ENCODE assay signal across 8 cellular contexts in genomic region chr11:16981651-16982194, GRCh38. TPM values are rescaled to one million over a fixed set of nuclear protein-coding genes. Genes with fewer than 3 reads are reported as not detected.
DNase-seq lines count a peak whose midpoint lies in the region; ATAC-seq and TF ChIP-seq lines count a peak whose summit lies in the region.

No MANE protein-coding gene starts in this region.

- peaks cover 2% of the 10 kb centered on the region for H3K27me3 ChIP-seq in osteoblast (ENCODE audit: insufficient read depth, low read length)
- H3K27me3 ChIP-seq in naive thymus-derived CD4-positive, alpha-beta T cell (ENCODE audit: control insufficient read depth in 2 of 2, insufficient read depth in 2 of 2, low read length in 2 of 2) = no peaks in the 10 kb centered on the region

- H3K4me3 ChIP-seq in osteoblast (ENCODE audit: insufficient read depth, low read length) = no peak overlapping the region
- no peak overlapping the region for H3K4me3 ChIP-seq in naive thymus-derived CD4-positive, alpha-beta T cell (ENCODE audit: low read length)

- no peaks in the 10 kb centered on the region for H3K4me1 ChIP-seq in osteoblast (ENCODE audit: insufficient read depth, low read length)
- peaks cover 7 to 10% of the 10 kb centered on the region in 2 donors for H3K4me1 ChIP-seq in naive thymus-derived CD4-positive, alpha-beta T cell (ENCODE audit: control insufficient read depth in 2 of 2, insufficient read depth in 2 of 2, low read length in 2 of 2)

- H3K4me3 Mint-ChIP-seq in naive thymus-derived CD4-positive, alpha-beta T cell = no peak overlapping the region

- peaks cover 0 to 9% (median 0%) of the 10 kb centered on the region in 11 donors for H3K9me3 Mint-ChIP-seq in naive thymus-derived CD4-positive, alpha-beta T cell

- POLR2A ChIA-PET in naive thymus-derived CD4-positive, alpha-beta T cell (lab: Charles Lee) = no interaction called here

- CTCF ChIA-PET in naive thymus-derived CD4-positive, alpha-beta T cell (lab: Charles Lee) = no interaction called here

- H2AFZ ChIP-seq in osteoblast (ENCODE audit: low read length) = peak overlapping the region; percentile 74

- no peak overlapping the region for H3K4me2 ChIP-seq in osteoblast (ENCODE audit: insufficient read depth, low read length)

- intact Hi-C loops in naive thymus-derived CD4-positive, alpha-beta T cell (cut with micrococcal nuclease) = no loop called here

- no peak for ATAC-seq in naive thymus-derived CD4-positive, alpha-beta T cell
- ATAC-seq in GM18498 (IDR thresholded peaks at IDR 0.05; ENCODE audit: unreplicated experiment) (no peak), HG03432 (IDR thresholded peaks at IDR 0.05; ENCODE audit: unreplicated experiment) (no peak), GM21360 (IDR thresholded peaks at IDR 0.05; ENCODE audit: unreplicated experiment) (no peak)

- H3K4me1 Mint-ChIP-seq in naive thymus-derived CD4-positive, alpha-beta T cell = peaks cover 11 to 22% (median 16%) of the 10 kb centered on the region in 7 donors

- H3K79me2 ChIP-seq in osteoblast (ENCODE audit: insufficient read depth, low read length) = no peaks in the 10 kb centered on the region

- peaks cover 0 to 7% (median 0%) of the 10 kb centered on the region in 5 donors for H3K36me3 Mint-ChIP-seq in naive thymus-derived CD4-positive, alpha-beta T cell

- no peak overlapping the region for H3K27ac ChIP-seq in osteoblast (ENCODE audit: low read depth, low read length)
- H3K27ac ChIP-seq in naive thymus-derived CD4-positive, alpha-beta T cell (ENCODE audit: low read depth, low read length) = no peak overlapping the region

- no peak overlapping the region for H3K27ac Mint-ChIP-seq in naive thymus-derived CD4-positive, alpha-beta T cell

- no peaks in the 10 kb centered on the region for H4K20me1 ChIP-seq in osteoblast (ENCODE audit: insufficient read depth, low read length)

- TF ChIP-seq CTCF in osteoblast (IDR thresholded peaks at IDR 0.05; ENCODE audit: extremely low read depth, low read depth, low read length) = no peak

- H3K27me3 Mint-ChIP-seq in naive thymus-derived CD4-positive, alpha-beta T cell = peaks cover 0 to 13% (median 0%) of the 10 kb centered on the region in 5 donors

- in situ Hi-C loops in SK-MEL-5 (cut with HindIII; ENCODE audit: low pct_unique_long_range_greater_than_20kb, low sequenced_read_pairs) = no loop called here

- H3K36me3 ChIP-seq in osteoblast (ENCODE audit: insufficient read depth, low read length) = no peaks in the 10 kb centered on the region
- H3K36me3 ChIP-seq in naive thymus-derived CD4-positive, alpha-beta T cell (ENCODE audit: control insufficient read depth in 2 of 3, insufficient read depth in 3 of 3, low read length in 3 of 3) = no peaks in the 10 kb centered on the region

- DNase-seq in Daoy (ENCODE audit: low read depth) (peak; percentile 87), SK-MEL-5 (ENCODE audit: low read depth, low spot score) (peak; percentile 92), globus pallidus (ENCODE audit: low spot score) (peak; percentile 94), osteoblast (ENCODE audit: insufficient read length, low spot score, missing footprints) (no peak)
- DNase-seq in naive thymus-derived CD4-positive, alpha-beta T cell = no peak

- no peaks in the 10 kb centered on the region for H3K9me3 ChIP-seq in osteoblast (ENCODE audit: low read depth, low read length)
- no peaks in the 10 kb centered on the region for H3K9me3 ChIP-seq in naive thymus-derived CD4-positive, alpha-beta T cell (ENCODE audit: control insufficient read depth in 2 of 3, low read length in 3 of 3)

RNA-seq across cellular contexts. Expression of gene PLEKHA7, which starts 32.5 kb away (rescaled TPM):
- total RNA-seq in Daoy (2014; rRNA removed; shearing (Covaris generic)) = 8.9 and 10.2 TPM in 2 replicates
- total RNA-seq in SK-MEL-5 (2014; rRNA removed; shearing (Covaris generic)) = 0.61 and 1.7 TPM in 2 replicates
- polyA plus RNA-seq in SK-MEL-5 (2015; cell fraction: cytosol; rRNA removed) = 4.5 and 5.6 TPM in 2 replicates
- polyA plus RNA-seq in SK-MEL-5 (2015; cell fraction: nucleus; rRNA removed) = 10.2 and 12.1 TPM in 2 replicates
- 0.29 and 1.1 TPM in 2 replicates for total RNA-seq in osteoblast
- 1 to 10 TPM; 2.0 to 4.8 (median 3.3) TPM for total RNA-seq in naive thymus-derived CD4-positive, alpha-beta T cell
- 1 to 10 TPM in 1 of 2 donors, under 1 TPM in 1; 0.84 to 1.1 TPM for polyA plus RNA-seq in naive thymus-derived CD4-positive, alpha-beta T cell

Comparison
In these comparisons a context has a peak if more than half of its experiments do, and no peak if none do; other contexts are left out.
1. DNase-seq: peak in Daoy (single experiment), SK-MEL-5 (single experiment) and globus pallidus (single experiment); none in osteoblast (single experiment) and naive thymus-derived CD4-positive, alpha-beta T cell (0 of 9).